In the genomic region with DNA sequence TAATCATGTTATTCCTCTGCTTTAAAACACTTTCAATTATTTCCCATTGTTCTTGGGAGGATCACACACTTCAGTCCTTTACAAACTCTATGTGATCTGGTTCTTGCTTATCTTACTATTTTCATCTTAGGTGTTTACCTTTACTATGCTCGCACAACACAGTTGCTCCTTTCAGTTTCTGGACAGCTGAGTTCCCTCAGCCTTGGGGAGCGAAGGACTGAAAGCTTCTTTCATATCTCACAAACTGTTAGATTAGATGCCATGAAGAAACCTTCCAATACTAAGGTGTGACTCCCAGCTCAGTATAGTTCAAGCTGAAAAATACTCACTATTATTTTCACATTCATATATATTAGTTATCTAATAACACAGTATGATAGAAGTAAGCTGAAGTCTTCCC, we compare ENCODE assay signal across 8 cellular contexts.
A peak's percentile ranks its signal among the peaks of the same experiment; 100 is the strongest.
DNase-seq lines count a peak whose midpoint lies in the region; ATAC-seq and TF ChIP-seq lines count a peak whose summit lies in the region.
"Had no signal": no experiment of that assay in that cellular context is flagged by ENCODE, and none has a peak within 500 bp of the region (broad histone marks: within the 10 kb centered on the region; RNA-seq: fewer than 3 reads in every experiment).

No MANE protein-coding gene starts in this region.

- DNase-seq in nucleus accumbens (lab: John Stamatoyannopoulos, UW) (no peak), UCSD-AML1 (lab: John Stamatoyannopoulos, UW; ENCODE audit: unreplicated experiment) (no peak), omental fat pad (ENCODE audit: low spot score) (no peak)
- DNase-seq: aorta had no signal

- H2AFZ ChIP-seq in OCI-LY1 (ENCODE audit: low read length), result no peak overlapping the region

- H4K20me1 ChIP-seq in OCI-LY1 (ENCODE audit: insufficient read depth, low read length), result no peaks in the 10 kb centered on the region

- peaks cover 71% of the 10 kb centered on the region for H3K4me1 ChIP-seq in OCI-LY1 (ENCODE audit: insufficient read depth, low read length, severe bottlenecking)
- H3K4me1 ChIP-seq in neutrophil (ENCODE audit: control insufficient read depth in 1 of 2, insufficient read depth in 1 of 2, low read depth in 1 of 2, low read length in 1 of 2), result peaks cover 50 to 52% of the 10 kb centered on the region in 2 experiments

- H3K9ac ChIP-seq in OCI-LY1 (ENCODE audit: low read length), result no peak overlapping the region

- H3K9me3 ChIP-seq in OCI-LY1 (ENCODE audit: low read length) (no peaks in the 10 kb centered on the region), neutrophil (no peaks in the 10 kb centered on the region)

- H3K27ac ChIP-seq in OCI-LY1 (ENCODE audit: low read depth, low read length, poor library complexity, severe bottlenecking) (peak overlapping the region; percentile 91), neutrophil (peak overlapping the region; percentile 91)

- H3K27me3 ChIP-seq in OCI-LY1 (ENCODE audit: insufficient read depth, low read length) (no peaks in the 10 kb centered on the region), neutrophil (no peaks in the 10 kb centered on the region)

- no peaks in the 10 kb centered on the region for H3K9me2 ChIP-seq in OCI-LY1 (ENCODE audit: low read depth, low read length)

- peak overlapping the region; percentile 7; the same call in 1 of the 2 replicates for H3K4me2 ChIP-seq in OCI-LY1 (ENCODE audit: low read length)

- H3K4me3 ChIP-seq in OCI-LY1 (ENCODE audit: low read depth, low read length, poor library complexity, severe bottlenecking), result no peak overlapping the region
- H3K4me3 ChIP-seq in neutrophil (ENCODE audit: low read depth in 1 of 2, low read length in 1 of 2), result peak overlapping the region in 1 of 2 experiments; percentile 39

- peaks cover 22% of the 10 kb centered on the region for H3F3A ChIP-seq in OCI-LY1 (ENCODE audit: insufficient read depth, low read length)

- peaks cover 17% of the 10 kb centered on the region for H3K79me2 ChIP-seq in OCI-LY1 (ENCODE audit: insufficient read depth, low read length)

- TF ChIP-seq CTCF in OCI-LY1 (IDR thresholded peaks at IDR 0.05; ENCODE audit: low read length) (no peak), neutrophil (IDR thresholded peaks at IDR 0.05) (no peak), omental fat pad (IDR thresholded peaks at IDR 0.05) (no peak)

- H3K36me3 ChIP-seq in OCI-LY1 (ENCODE audit: insufficient read depth, low read length) (peaks cover 20% of the 10 kb centered on the region), neutrophil (peaks cover 19% of the 10 kb centered on the region)

- peak; percentile 43 for ATAC-seq in GM19025 (IDR thresholded peaks at IDR 0.05; ENCODE audit: low read depth, unreplicated experiment)
- peak; percentile 55 for ATAC-seq in HG02678 (IDR thresholded peaks at IDR 0.05; ENCODE audit: unreplicated experiment)
- no peak for ATAC-seq in omental fat pad (ENCODE audit: low FRiP score)
